Comparison of ENCODE assay signal across 8 cellular contexts in the genomic region with DNA sequence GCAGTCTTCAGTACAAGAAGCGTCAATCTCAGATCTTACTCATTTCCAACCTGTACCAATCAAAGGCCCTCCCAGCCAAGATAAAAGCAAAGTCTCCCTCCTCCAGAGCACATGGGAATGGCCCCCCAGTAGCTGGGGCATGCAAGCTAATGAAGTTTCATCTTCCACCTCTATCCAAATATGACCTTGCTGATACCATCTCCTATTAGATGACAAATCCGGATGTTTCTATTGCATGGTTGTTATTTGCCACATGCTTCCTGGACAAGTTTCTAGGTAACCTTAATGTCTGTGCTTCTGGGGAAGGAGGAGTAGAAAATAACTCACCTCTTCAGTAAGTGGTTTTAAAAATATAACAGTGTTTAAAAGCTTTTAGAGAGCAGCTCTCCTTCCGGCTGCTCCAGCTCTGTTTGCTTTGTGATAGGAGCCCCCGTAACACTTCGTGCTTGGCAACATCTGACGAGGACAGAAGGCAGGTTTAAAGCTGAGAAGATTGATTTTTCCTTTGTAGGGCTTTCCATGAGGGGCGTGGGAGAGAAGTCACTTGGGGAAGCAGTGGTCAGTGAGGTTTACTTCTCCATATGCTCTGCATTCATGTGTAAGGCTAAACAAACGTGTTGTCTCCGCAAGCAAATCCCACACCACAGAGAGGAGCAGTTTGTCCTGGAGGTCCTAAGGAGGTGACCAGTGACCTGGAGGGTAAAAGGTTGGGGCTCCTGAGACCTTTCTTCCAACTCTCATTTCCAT. TPM values are rescaled to one million over a fixed set of nuclear protein-coding genes. Genes with fewer than 3 reads are reported as not detected.
A peak's percentile ranks its signal among the peaks of the same experiment; 100 is the strongest.
DNase-seq lines count a peak whose midpoint lies in the region; ATAC-seq, FAIRE-seq and TF ChIP-seq lines count a peak whose summit lies in the region.

No MANE protein-coding gene starts in this region.

- no peak for TF ChIP-seq EP300 in H1 (IDR thresholded peaks at IDR 0.05; ENCODE audit: borderline replicate concordance in 1 of 2, low read depth in 2 of 2, low read length in 2 of 2)

- POLR2A ChIA-PET in H1 (lab: Charles Lee; ENCODE audit: partially characterized antibody), result no interaction called here

- peak overlapping the region; percentile 66 for H3K4me2 ChIP-seq in GM23248 (ENCODE audit: unreplicated experiment)
- H3K4me2 ChIP-seq in H1 (ENCODE audit: insufficient read depth in 1 of 2, low read depth in 2 of 2, low read length in 2 of 2), result no peak overlapping the region; a peak in 1 of 4 replicates

- H3K79me2 ChIP-seq in GM23248 (ENCODE audit: insufficient read depth) (no peaks in the 10 kb centered on the region), H1 (ENCODE audit: control insufficient read depth in 1 of 2, insufficient read depth in 2 of 2, low read length in 2 of 2) (no peaks in the 10 kb centered on the region)

- H3K79me1 ChIP-seq in H1 (ENCODE audit: low read depth, low read length), result no peaks in the 10 kb centered on the region

- DNase-seq in GM23248 (no peak), NCI-H69 (lab: John Stamatoyannopoulos, UW) (peak; percentile 44), H1 (ENCODE audit: low read depth in 1 of 2, low spot score in 2 of 2) (no peak), psoas muscle (no peak), GF-D8 (lab: John Stamatoyannopoulos, UW) (no peak), activated gamma-delta T cell treated with Interleukin-2 at 50 U/mL for 16 hours (no peak)

- no peak overlapping the region for H3K14ac ChIP-seq in H1 (ENCODE audit: insufficient read length)

- no peaks in the 10 kb centered on the region for H3K27me3 ChIP-seq in GM23248 (replicated peaks; ENCODE audit: insufficient read depth)
- H3K27me3 ChIP-seq in H1 (replicated peaks in 1 of 4; ENCODE audit: control insufficient read depth in 3 of 4, extremely low read depth in 1 of 4, insufficient read depth in 3 of 4, low read length in 3 of 4), result no peaks in the 10 kb centered on the region; a peak in 1 of 7 replicates
- H3K27me3 ChIP-seq in psoas muscle (ENCODE audit: insufficient read depth in 3 of 3, low read length in 2 of 3), result no peaks in the 10 kb centered on the region

- no peak overlapping the region for H4K5ac ChIP-seq in H1 (ENCODE audit: insufficient read length, low read depth, low read length)

- TF ChIP-seq RAD21 in H1 (IDR thresholded peaks at IDR 0.05 in 1 of 2, conservative IDR thresholded peaks at IDR 0.05 in 1 of 2; ENCODE audit: low read depth in 2 of 2, low read length in 2 of 2), result no peak

- H3K4me3 ChIP-seq in GM23248 (no peak overlapping the region), H1 (ENCODE audit: extremely low read depth in 1 of 4, insufficient read depth in 2 of 4, low read depth in 3 of 4, low read length in 4 of 4) (no peak overlapping the region), psoas muscle (no peak overlapping the region)

- no peak overlapping the region for H3K18ac ChIP-seq in H1 (ENCODE audit: extremely low read depth, low read length)

- no peak overlapping the region for H2BK120ac ChIP-seq in H1 (replicated peaks; ENCODE audit: low read depth, low read length)

- CTCF ChIA-PET in H1 (lab: Charles Lee; ENCODE audit: partially characterized antibody), result interaction anchor here (0.6 to 1.7 kb wide), 7 partner anchors 8 to 474 kb away, joined by 3 to 5 read pairs (median 3); no protein-coding TSS in a partner anchor

- H3K4ac ChIP-seq in H1 (replicated peaks; ENCODE audit: insufficient read length, low read depth, low read length), result no peak overlapping the region

- intact Hi-C loops in psoas muscle (cut with DNase I), result loop anchor here in 1 of 2 donors (10.0 kb wide), 1 partner anchor 392 kb away; no protein-coding TSS in a partner anchor

- no peak overlapping the region; the same call in 1 of the 2 replicates for H2BK5ac ChIP-seq in H1 (ENCODE audit: low read depth, low read length)

- H2AFZ ChIP-seq in GM23248 (peak overlapping the region; percentile 12; the same call in 1 of the 2 replicates), H1 (ENCODE audit: low read length) (no peak overlapping the region)

- H2BK15ac ChIP-seq in H1 (ENCODE audit: low read length), result no peak overlapping the region

- H3K9me3 ChIP-seq in GM23248 (ENCODE audit: low read depth) (no peaks in the 10 kb centered on the region), H1 (ENCODE audit: insufficient read depth in 2 of 2, low read depth in 1 of 2, low read length in 1 of 2) (no peaks in the 10 kb centered on the region), psoas muscle (no peaks in the 10 kb centered on the region)

- no peak for TF ChIP-seq CTCF in H1 (IDR thresholded peaks at IDR 0.05; ENCODE audit: control extremely low read depth in 1 of 3, insufficient read depth in 1 of 3, low read depth in 1 of 3, low read length in 3 of 3)
- no peak for TF ChIP-seq CTCF in psoas muscle (IDR thresholded peaks at IDR 0.05)

- no peak overlapping the region for H2BK20ac ChIP-seq in H1 (ENCODE audit: low read length)

- ATAC-seq in psoas muscle (no peak), HG02870 (IDR thresholded peaks at IDR 0.05; ENCODE audit: unreplicated experiment) (no peak), HG03378 (IDR thresholded peaks at IDR 0.05; ENCODE audit: unreplicated experiment) (no peak)

- no peaks in the 10 kb centered on the region for H3K23me2 ChIP-seq in H1 (ENCODE audit: low read depth, low read length)

- no peak for FAIRE-seq in H1 (lab: Jason Lieb, UNC)

- H3K9ac ChIP-seq in GM23248, result peak overlapping the region; percentile 87
- H3K9ac ChIP-seq in H1 (replicated peaks in 1 of 4; ENCODE audit: extremely low read depth in 1 of 4, low read depth in 3 of 4, low read length in 3 of 4), result no peak overlapping the region

- H2BK12ac ChIP-seq in H1 (ENCODE audit: low read depth, low read length), result peak overlapping the region; percentile 42; the same call in 1 of the 2 replicates

- no peaks in the 10 kb centered on the region for H4K20me1 ChIP-seq in GM23248 (ENCODE audit: insufficient read depth)
- H4K20me1 ChIP-seq in H1 (replicated peaks in 1 of 2; ENCODE audit: control insufficient read depth in 1 of 2, insufficient read depth in 2 of 2, low read length in 2 of 2), result no peaks in the 10 kb centered on the region

- in situ Hi-C loops in GM23248 (cut with MboI), result no loop called here

- H3K27ac ChIP-seq in GM23248 (peak overlapping the region; percentile 98), H1 (ENCODE audit: low read depth, low read length) (no peak overlapping the region), psoas muscle (peak overlapping the region; percentile 87)

- H3F3A ChIP-seq in GM23248 (ENCODE audit: insufficient read depth), result peaks cover 67% of the 10 kb centered on the region

- H3K56ac ChIP-seq in H1 (replicated peaks; ENCODE audit: insufficient read length, low read depth, low read length), result no peak overlapping the region

- H3K9me2 ChIP-seq in GM23248 (ENCODE audit: insufficient read depth), result no peaks in the 10 kb centered on the region

- H2AK5ac ChIP-seq in H1 (ENCODE audit: low read depth, low read length), result no peak overlapping the region

- TF ChIP-seq POLR2A in H1 (IDR thresholded peaks at IDR 0.05; ENCODE audit: control extremely low read depth in 1 of 2, low read depth in 2 of 2, low read length in 2 of 2), result no peak

- 94 to 97% methylated on average over 9 of the region's 9 CpGs for WGBS in GM23248 (ENCODE audit: low coverage in 1 of 2, low lambda C conversion rate in 2 of 2, missing lambda C conversion rate in 2 of 2), 2 experiments
- WGBS in H1 (ENCODE audit: extremely low coverage in 1 of 2, insufficient coverage in 1 of 2, insufficient read length in 1 of 2, insufficient replicate concordance in 2 of 2, low coverage in 1 of 2, low lambda C conversion rate in 2 of 2, missing lambda C conversion rate in 1 of 2), 2 experiments, result 90% methylated on average over 9 of the region's 9 CpGs; no CpG with 5 or more reads in 1 of the 2 experiments
- WGBS in psoas muscle, 3 donors, result 76 to 87% (median 85%) methylated on average over 9 of the region's 9 CpGs

- H3K4me1 ChIP-seq in GM23248 (ENCODE audit: insufficient read depth), result peaks cover 73% of the 10 kb centered on the region
- H3K4me1 ChIP-seq in H1 (replicated peaks in 1 of 4; ENCODE audit: control insufficient read depth in 3 of 4, insufficient read depth in 4 of 4, low read length in 3 of 4), result no peaks in the 10 kb centered on the region; a peak in 2 of 7 replicates
- H3K4me1 ChIP-seq in psoas muscle, result peaks cover 51% of the 10 kb centered on the region

- no peak overlapping the region for H4K91ac ChIP-seq in H1 (replicated peaks; ENCODE audit: insufficient read length, low read length)

- H4K8ac ChIP-seq in H1 (ENCODE audit: extremely low read depth, insufficient read depth, low read length), result no peak overlapping the region

- H3K36me3 ChIP-seq in GM23248 (ENCODE audit: low read depth) (no peaks in the 10 kb centered on the region), H1 (ENCODE audit: control insufficient read depth in 2 of 4, insufficient read depth in 4 of 4, low read length in 3 of 4) (no peaks in the 10 kb centered on the region), psoas muscle (ENCODE audit: insufficient read depth in 1 of 2, low read depth in 1 of 2) (no peaks in the 10 kb centered on the region)

- no peak overlapping the region for H3K23ac ChIP-seq in H1 (ENCODE audit: insufficient read length)

TF ChIP-seq in H1, 55 proteins besides CTCF, POLR2A, EP300 and RAD21 (continues in another document):
- TF ChIP-seq, protein P1, sequence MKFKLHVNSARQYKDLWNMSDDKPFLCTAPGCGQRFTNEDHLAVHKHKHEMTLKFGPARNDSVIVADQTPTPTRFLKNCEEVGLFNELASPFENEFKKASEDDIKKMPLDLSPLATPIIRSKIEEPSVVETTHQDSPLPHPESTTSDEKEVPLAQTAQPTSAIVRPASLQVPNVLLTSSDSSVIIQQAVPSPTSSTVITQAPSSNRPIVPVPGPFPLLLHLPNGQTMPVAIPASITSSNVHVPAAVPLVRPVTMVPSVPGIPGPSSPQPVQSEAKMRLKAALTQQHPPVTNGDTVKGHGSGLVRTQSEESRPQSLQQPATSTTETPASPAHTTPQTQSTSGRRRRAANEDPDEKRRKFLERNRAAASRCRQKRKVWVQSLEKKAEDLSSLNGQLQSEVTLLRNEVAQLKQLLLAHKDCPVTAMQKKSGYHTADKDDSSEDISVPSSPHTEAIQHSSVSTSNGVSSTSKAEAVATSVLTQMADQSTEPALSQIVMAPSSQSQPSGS (IDR thresholded peaks at IDR 0.05; ENCODE audit: low read length), result no peak
- no peak for TF ChIP-seq MAFK (IDR thresholded peaks at IDR 0.05; ENCODE audit: low read depth, low read length)

RNA-seq across cellular contexts. Expression of gene GLRX, which starts 40.3 kb away (rescaled TPM):
- total RNA-seq in GM23248 (2014; rRNA removed; shearing (Covaris generic)), result 144 and 174 TPM in 2 replicates
- polyA plus RNA-seq in GM23248 (2016; fragmentation: Nextera tagmentation; extraction: Ambion mirVana) (316 and 320 TPM in 2 replicates), H1 (2011; rRNA removed) (13.2 and 31.2 TPM in 2 replicates), psoas muscle (1,000 to 10,000 TPM; 1,121 to 3,024 (median 1,342) TPM)
- 21.6 and 22.9 TPM in 2 replicates for total RNA-seq in H1 (2021; fragmentation: NEBNext Ultra II Directional; extraction: Animal tissue kit (Norgen Biotek cat#: 25700))
- polyA plus RNA-seq in H1 (2011; cell fraction: cytosol; rRNA removed), result 49.0 TPM
- 23.8 TPM for polyA plus RNA-seq in H1 (2011; cell fraction: nucleus; rRNA removed)
- 47.6 to 52.5 TPM (median 49.8 TPM) in 4 replicates for polyA plus RNA-seq in H1 (2012, experiment 1 of 2)
- polyA plus RNA-seq in H1 (2012, experiment 2 of 2), result 6.8 TPM
- polyA plus RNA-seq in H1 (2013, experiment 1 of 2), result 21.4 TPM
- polyA plus RNA-seq in H1 (2013, experiment 2 of 2), result 21.3 TPM
- 23.9 and 28.2 TPM in 2 replicates for polyA minus RNA-seq in H1 (2011; rRNA and poly(A)+ RNA removed)
- polyA minus RNA-seq in H1 (2011; cell fraction: cytosol; rRNA and poly(A)+ RNA removed), result 8.4 TPM
- 34.3 TPM for polyA minus RNA-seq in H1 (2011; cell fraction: nucleus; rRNA and poly(A)+ RNA removed)
- total RNA-seq in psoas muscle, result 100 to 1,000 TPM; 131 to 888 (median 651) TPM
